21 cellular contexts compared by ENCODE assay signal in genomic region chr9:137703842-137704508, GRCh38.
DNase-seq lines count a peak whose midpoint lies in the region; ATAC-seq and TF ChIP-seq lines count a peak whose summit lies in the region.
"Had no signal": no experiment of that assay in that cellular context is flagged by ENCODE, and none has a peak within 500 bp of the region (broad histone marks: within the 10 kb centered on the region; RNA-seq: fewer than 3 reads in every experiment).

No MANE protein-coding gene starts in this region.

- H3K27ac Mint-ChIP-seq in HFFc6: no peak overlapping the region
- H3K27ac Mint-ChIP-seq: mesothelial cell of epicardium, T-helper 17 cell had no signal

- H3K4me3 ChIP-seq in HEK293 (ENCODE audit: low read depth, low read length) (no peak overlapping the region), choroid plexus epithelial cell (ENCODE audit: low read depth, low read length) (no peak overlapping the region), neutrophil (ENCODE audit: low read depth in 1 of 2, low read length in 1 of 2) (no peak overlapping the region), lower lobe of right lung (no peak overlapping the region), WERI-Rb-1 (ENCODE audit: low read depth, low read length) (no peak overlapping the region)
- H3K4me3 ChIP-seq: hepatocyte, ovary had no signal

- peaks cover 5% of the 10 kb centered on the region for H3K27me3 Mint-ChIP-seq in HFFc6 (ENCODE audit: insufficient read depth)
- H3K27me3 Mint-ChIP-seq: brain, T-helper 17 cell had no signal

- CTCF ChIA-PET in HEK293 (lab: Yijun Ruan, JAX): interaction anchor here (0.9 kb wide), 1 partner anchor 8 kb away, joined by 3 read pairs; no protein-coding TSS in a partner anchor

- no peaks in the 10 kb centered on the region for H3K9me3 ChIP-seq in HEK293 (ENCODE audit: control insufficient read depth, insufficient read depth, low read depth, low read length)
- no peaks in the 10 kb centered on the region for H3K9me3 ChIP-seq in neutrophil
- peaks cover 4% of the 10 kb centered on the region for H3K9me3 ChIP-seq in lower lobe of right lung
- H3K9me3 ChIP-seq in WERI-Rb-1 (ENCODE audit: severe bottlenecking): peaks cover 11% of the 10 kb centered on the region

- TF ChIP-seq CTCF in HEK293 (tag by site-specific recombination; IDR thresholded peaks at IDR 0.05) (no peak), choroid plexus epithelial cell (conservative IDR thresholded peaks at IDR 0.05; ENCODE audit: low read depth, low read length) (no peak), neutrophil (IDR thresholded peaks at IDR 0.05) (no peak), lower lobe of right lung (IDR thresholded peaks at IDR 0.05) (no peak), HFFc6 (IDR thresholded peaks at IDR 0.05) (no peak), WERI-Rb-1 (IDR thresholded peaks at IDR 0.05; ENCODE audit: low read depth, low read length) (no peak)

- peaks cover 25% of the 10 kb centered on the region for H3K4me1 Mint-ChIP-seq in HFFc6 (ENCODE audit: low read depth)

- no peak overlapping the region for H3K4me3 Mint-ChIP-seq in HFFc6
- H3K4me3 Mint-ChIP-seq: brain, mesothelial cell of epicardium, T-helper 17 cell had no signal

- peak; percentile 17 for DNase-seq in CD1c-positive myeloid dendritic cell (ENCODE audit: extremely low spot score)
- peak; percentile 64 for DNase-seq in choroid plexus epithelial cell (ENCODE audit: low read depth)
- no peak for DNase-seq in lower lobe of right lung
- no peak for DNase-seq in dermis blood vessel endothelial cell
- DNase-seq in HFFc6: no peak
- no peak for DNase-seq in WERI-Rb-1
- DNase-seq: activated CD8-positive, alpha-beta memory T cell treated with anti-CD3 and anti-CD28 coated beads, Interleukin-2, amount 50 U/mL, for 4 hours; activated naive CD4-positive, alpha-beta T cell treated with anti-CD3 and anti-CD28 coated beads, Interleukin-2, amount 50 U/mL, for 16 hours; kidney; MM.1S; NCI-H1930; NCI-H524; SHP77 treated with DMSO at 0.1 percent for 48 hours; stimulated activated CD4-positive, alpha-beta T cell treated with anti-CD3 and anti-CD28 coated beads, Interleukin-4, amount 100 ng/mL, for 1 hour; T-helper 17 cell had no signal

- ATAC-seq in lower lobe of right lung: no peak
- ATAC-seq: T-helper 17 cell had no signal

- H3K4me1 ChIP-seq in HEK293 (ENCODE audit: control insufficient read depth, insufficient read depth, low read length): no peaks in the 10 kb centered on the region
- peaks cover 10 to 24% of the 10 kb centered on the region in 2 experiments for H3K4me1 ChIP-seq in neutrophil (ENCODE audit: control insufficient read depth in 1 of 2, insufficient read depth in 1 of 2, low read depth in 1 of 2, low read length in 1 of 2)
- H3K4me1 ChIP-seq in lower lobe of right lung: peaks cover 16% of the 10 kb centered on the region

- H3K27me3 ChIP-seq in neutrophil: no peaks in the 10 kb centered on the region
- H3K27me3 ChIP-seq in lower lobe of right lung (ENCODE audit: low read depth): no peaks in the 10 kb centered on the region
- no peaks in the 10 kb centered on the region for H3K27me3 ChIP-seq in WERI-Rb-1 (ENCODE audit: insufficient read depth, low read depth, severe bottlenecking)
- H3K27me3 ChIP-seq: hepatocyte, ovary had no signal

- no peaks in the 10 kb centered on the region for H3K36me3 ChIP-seq in HEK293 (ENCODE audit: control insufficient read depth in 2 of 2, insufficient read depth in 1 of 2, low read length in 2 of 2)
- no peaks in the 10 kb centered on the region for H3K36me3 ChIP-seq in neutrophil
- H3K36me3 ChIP-seq in lower lobe of right lung: no peaks in the 10 kb centered on the region
- no peaks in the 10 kb centered on the region for H3K36me3 ChIP-seq in WERI-Rb-1
- H3K36me3 ChIP-seq: ovary had no signal

- peaks cover 15% of the 10 kb centered on the region for H3K9me3 Mint-ChIP-seq in HFFc6

- H3K27ac ChIP-seq in HEK293 (ENCODE audit: extremely low read depth, low read depth, low read length) (no peak overlapping the region), neutrophil (peak overlapping the region; percentile 38), lower lobe of right lung (no peak overlapping the region), WERI-Rb-1 (no peak overlapping the region)
- H3K27ac ChIP-seq: hepatocyte had no signal

- POLR2A ChIA-PET in HEK293 (lab: Yijun Ruan, JAX): no interaction called here

- H3K36me3 Mint-ChIP-seq in HFFc6 (ENCODE audit: low read depth): peaks cover 12% of the 10 kb centered on the region

- intact Hi-C loops in lower lobe of right lung (cut with DNase I): no loop called here

TF ChIP-seq in HEK293, 187 proteins besides CTCF, POLR2A, EP300 and RAD21:
- peak; percentile 27; the same call in 1 of the 2 replicates for TF ChIP-seq ZFHX2 (tag by site-specific recombination; conservative IDR thresholded peaks at IDR 0.05)
- TF ChIP-seq EGR2 (tag by site-specific recombination; IDR thresholded peaks at IDR 0.05; ENCODE audit: low read depth): peak; percentile 33; the same call in 1 of the 2 replicates
- TF ChIP-seq SETDB1 (IDR thresholded peaks at IDR 0.05; ENCODE audit: insufficient read length, low read length): no peak

Comparison
In these comparisons a context has a peak if more than half of its experiments do, and no peak if none do; other contexts are left out.
1. DNase-seq: peak in CD1c-positive myeloid dendritic cell (single experiment) and choroid plexus epithelial cell (single experiment); none in lower lobe of right lung (single experiment), dermis blood vessel endothelial cell (single experiment), HFFc6 (single experiment) and WERI-Rb-1 (single experiment).